In genomic region chr6:157317129-157317814, GRCh38 we compare ENCODE assay signal across 8 cellular contexts. TPM values are rescaled to one million over a fixed set of nuclear protein-coding genes. Genes with fewer than 3 reads are reported as not detected.
DNase-seq lines count a peak whose midpoint lies in the region; ATAC-seq and TF ChIP-seq lines count a peak whose summit lies in the region.

No MANE protein-coding gene starts in this region.

- DNase-seq in Panc1 (ENCODE audit: low read depth, low spot score) (peak; percentile 83), esophagus squamous epithelium (lab: John Stamatoyannopoulos, UW) (no peak), pulmonary artery endothelial cell (ENCODE audit: low read depth, low spot score) (peak; percentile 89), NCI-H2029 treated with DMSO at 0.1 percent for 48 hours (lab: John Stamatoyannopoulos, UW) (no peak), midbrain (lab: John Stamatoyannopoulos, UW) (no peak)

- H3K4me3 ChIP-seq in BLaER1 treated with 17β-estradiol and CSF1 and Interleukin-3, amounts not matched to agents 10 nM and 100 nM = no peak overlapping the region
- no peak overlapping the region for H3K4me3 ChIP-seq in Panc1 (ENCODE audit: low read depth in 2 of 2, low read length in 2 of 2)
- no peak overlapping the region for H3K4me3 ChIP-seq in esophagus squamous epithelium

- TF ChIP-seq CTCF in Panc1 (IDR thresholded peaks at IDR 0.05) = no peak; the same call in 1 of the 2 replicates
- no peak for TF ChIP-seq CTCF in esophagus squamous epithelium (IDR thresholded peaks at IDR 0.05)

- peaks cover 3 to 61% (median 24%) of the 10 kb centered on the region in 10 experiments; a peak in 19 of 20 replicates for H3K4me1 ChIP-seq in BLaER1 treated with 17β-estradiol and CSF1 and Interleukin-3, amounts not matched to agents 10 nM and 100 nM
- H3K4me1 ChIP-seq in Panc1 (ENCODE audit: control insufficient read depth, insufficient read depth, low read length) (peaks cover 9% of the 10 kb centered on the region), esophagus squamous epithelium (peaks cover 0 to 23% (median 13%) of the 10 kb centered on the region in 3 donors)

- H4K20me1 ChIP-seq in BLaER1 treated with 17β-estradiol and CSF1 and Interleukin-3, amounts not matched to agents 10 nM and 100 nM = peaks cover 0 to 23% (median 20%) of the 10 kb centered on the region in 11 experiments; a peak in 11 of 22 replicates

- H3K4me2 ChIP-seq in BLaER1 treated with 17β-estradiol and CSF1 and Interleukin-3, amounts not matched to agents 10 nM and 100 nM = peak overlapping the region in 9 of 11 experiments; percentile 4 to 79 (median 63); a peak in 17 of 22 replicates

- CTCF ChIA-PET in Panc1 (lab: Charles Lee) = interaction anchor here (0.7 kb wide), 1 partner anchor 43 kb away, joined by 5 read pairs; no protein-coding TSS in a partner anchor

- intact Hi-C loops in Panc1 (cut with micrococcal nuclease; ENCODE audit: unreplicated experiment) = no loop called here
- intact Hi-C loops in esophagus squamous epithelium (cut with DNase I) = loop anchor here (5.0 kb wide), 1 partner anchor 280 kb away; no protein-coding TSS in a partner anchor

- peak overlapping the region in 10 of 11 experiments; percentile 13 to 73 (median 54); a peak in 18 of 22 replicates for H3K27ac ChIP-seq in BLaER1 treated with 17β-estradiol and CSF1 and Interleukin-3, amounts not matched to agents 10 nM and 100 nM
- H3K27ac ChIP-seq in Panc1 (ENCODE audit: low read length) (no peak overlapping the region; the same call in 1 of the 2 replicates), esophagus squamous epithelium (peak overlapping the region; percentile 40 to 79 (median 68))

- 23 to 24% methylated on average over 4 of the region's 4 CpGs for WGBS in esophagus squamous epithelium, 2 donors

- peak overlapping the region in 5 of 11 experiments; percentile 4 to 35 (median 22); a peak in 9 of 22 replicates for H3K9ac ChIP-seq in BLaER1 treated with 17β-estradiol and CSF1 and Interleukin-3, amounts not matched to agents 10 nM and 100 nM

- POLR2A ChIA-PET in Panc1 (lab: Charles Lee) = no interaction called here

- in situ Hi-C loops in Panc1 (cut with HindIII; ENCODE audit: low pct_unique_long_range_greater_than_20kb, low sequenced_read_pairs) = loop anchor here (25.0 kb wide), 1 partner anchor 345 kb away; no protein-coding TSS in a partner anchor

- TF ChIP-seq POLR2A in esophagus squamous epithelium (IDR thresholded peaks at IDR 0.05) = peak in 1 of 4 donors; percentile 10

- H3K9me3 ChIP-seq in BLaER1 treated with 17β-estradiol and CSF1 and Interleukin-3, amounts not matched to agents 10 nM and 100 nM (replicated peaks in 1 of 11) = no peaks in the 10 kb centered on the region
- H3K9me3 ChIP-seq in Panc1 (ENCODE audit: control insufficient read depth, insufficient read depth, low read depth, low read length) = no peaks in the 10 kb centered on the region
- H3K9me3 ChIP-seq in esophagus squamous epithelium = no peaks in the 10 kb centered on the region

- ATAC-seq in Panc1 (peak; percentile 79), GM18498 (IDR thresholded peaks at IDR 0.05; ENCODE audit: unreplicated experiment) (no peak), GM18861 (IDR thresholded peaks at IDR 0.05; ENCODE audit: unreplicated experiment) (no peak)

- no peaks in the 10 kb centered on the region for H3K27me3 ChIP-seq in BLaER1 treated with 17β-estradiol and CSF1 and Interleukin-3, amounts not matched to agents 10 nM and 100 nM
- H3K27me3 ChIP-seq in Panc1 (ENCODE audit: control insufficient read depth, insufficient read depth, low read length) (no peaks in the 10 kb centered on the region), esophagus squamous epithelium (no peaks in the 10 kb centered on the region)

- BruUV-seq in Panc1 (replicated peaks; lab: Mats Ljungman, UMichigan) = no TSS peak

- H3K36me3 ChIP-seq in BLaER1 treated with 17β-estradiol and CSF1 and Interleukin-3, amounts not matched to agents 10 nM and 100 nM = peaks cover 30 to 91% (median 75%) of the 10 kb centered on the region in 11 experiments
- H3K36me3 ChIP-seq in Panc1 (ENCODE audit: control insufficient read depth, insufficient read depth, low read length) = no peaks in the 10 kb centered on the region; the same call in 1 of the 2 replicates
- H3K36me3 ChIP-seq in esophagus squamous epithelium = peaks cover 8 to 75% (median 17%) of the 10 kb centered on the region in 3 donors

RNA-seq across cellular contexts. Expression of gene TMEM242, which starts 6.0 kb away (rescaled TPM):
- 6.8 TPM for total RNA-seq in Panc1 (2021; ENCODE audit: unreplicated experiment)
- 5.0 TPM for polyA plus RNA-seq in Panc1 (2012; ENCODE audit: insufficient read length)
- total RNA-seq in esophagus squamous epithelium = 1 to 10 TPM; 2.7 to 8.0 (median 4.3) TPM
- 5.7 and 7.1 TPM in 2 replicates for total RNA-seq in pulmonary artery endothelial cell

Comparison
In these comparisons a context has a peak if more than half of its experiments do, and no peak if none do; other contexts are left out.
1. DNase-seq: peak in Panc1 (single experiment) and pulmonary artery endothelial cell (single experiment); none in esophagus squamous epithelium (single experiment), NCI-H2029 treated with DMSO at 0.1 percent for 48 hours (single experiment) and midbrain (single experiment).